Comparison of ENCODE assay signal across 16 cellular contexts in the genomic region with DNA sequence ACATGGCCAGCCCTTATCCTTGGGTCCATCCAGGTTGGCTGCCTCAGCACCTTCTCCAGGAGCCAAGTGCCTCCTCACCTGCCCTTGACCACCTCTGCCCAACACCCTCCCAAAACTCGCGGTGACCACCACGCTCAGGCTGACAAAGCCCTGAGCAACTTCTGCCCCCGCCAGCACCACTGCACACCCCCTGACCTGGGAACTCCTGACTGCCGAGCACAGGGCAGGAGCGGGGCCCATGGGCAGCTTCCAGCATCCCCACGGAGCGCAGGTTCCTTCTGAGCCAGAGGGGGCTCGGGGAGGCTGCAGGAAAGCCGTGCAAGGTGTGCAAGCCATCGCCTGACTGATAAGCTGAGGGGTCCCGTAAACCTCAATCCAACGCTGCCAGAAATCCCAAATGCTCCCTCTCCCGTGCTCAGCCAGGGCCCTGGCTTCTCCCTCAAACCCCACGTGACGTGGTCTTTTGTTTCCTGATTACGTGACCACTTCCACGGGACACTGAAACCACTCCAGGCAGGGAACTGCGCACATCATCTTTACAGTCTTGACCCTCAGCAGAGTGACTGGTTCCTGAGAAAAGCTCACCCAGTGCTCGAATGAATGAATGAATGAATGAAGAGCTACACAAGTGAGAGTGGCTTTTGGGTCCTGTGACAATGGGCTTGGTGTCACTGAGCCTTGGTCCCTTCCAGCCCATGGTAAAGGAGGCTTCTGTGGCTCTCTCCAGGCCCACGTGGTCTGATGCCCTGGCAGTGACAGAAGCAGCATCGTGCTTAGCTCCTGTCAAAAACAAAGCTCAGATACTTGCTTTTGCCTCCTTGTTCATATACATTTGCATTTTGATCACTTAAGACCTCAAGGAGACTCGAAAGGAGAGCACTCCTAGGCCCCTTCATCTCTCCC.
DNase-seq lines count a peak whose midpoint lies in the region; ATAC-seq, FAIRE-seq and TF ChIP-seq lines count a peak whose summit lies in the region.
"Had no signal": no experiment of that assay in that cellular context is flagged by ENCODE, and none has a peak within 500 bp of the region (broad histone marks: within the 10 kb centered on the region; RNA-seq: fewer than 3 reads in every experiment).

No MANE protein-coding gene starts in this region.

- peak overlapping the region; percentile 71 for H3K27ac Mint-ChIP-seq in WTC11
- H3K27ac Mint-ChIP-seq: CD14-positive monocyte had no signal

- TF ChIP-seq CTCF in WTC11 (IDR thresholded peaks at IDR 0.05) (no peak), kidney (IDR thresholded peaks at IDR 0.05; ENCODE audit: borderline replicate concordance, extremely low read depth, insufficient read depth) (no peak)

- H3K9me3 Mint-ChIP-seq in WTC11 = peaks cover 3% of the 10 kb centered on the region; the same call in 1 of the 2 replicates

- peaks cover 70% of the 10 kb centered on the region for H3K4me1 Mint-ChIP-seq in WTC11
- H3K4me1 Mint-ChIP-seq: CD14-positive monocyte had no signal

- H3K4me1 ChIP-seq in kidney (ENCODE audit: control insufficient read depth in 1 of 2, insufficient read depth in 1 of 2, low read depth in 1 of 2, low read length in 2 of 2) = peaks cover 0 to 11% of the 10 kb centered on the region in 2 donors

- ATAC-seq in WTC11 = no peak
- ATAC-seq in GM19395 (IDR thresholded peaks at IDR 0.05; ENCODE audit: unreplicated experiment) = no peak
- no peak for ATAC-seq in GM19452 (IDR thresholded peaks at IDR 0.05; ENCODE audit: unreplicated experiment)

- intact Hi-C loops in kidney (cut with DNase I) = no loop called here
- intact Hi-C loops in posterior vena cava (cut with DNase I) = no loop called here

- H3K27ac ChIP-seq in kidney (ENCODE audit: low read depth in 2 of 2, low read length in 2 of 2) = no peak overlapping the region
- H3K27ac ChIP-seq: PC-9 had no signal

- peaks cover 5% of the 10 kb centered on the region; the same call in 1 of the 2 replicates for H3K27me3 Mint-ChIP-seq in WTC11 (ENCODE audit: low read depth)

- CTCF ChIA-PET in WTC11 (lab: Charles Lee) = interaction anchor here (0.7 to 1.7 kb wide), 8 partner anchors 9 to 224 kb away, joined by 3 to 10 read pairs (median 3); no protein-coding TSS in a partner anchor

- H3K4me3 ChIP-seq in H7 (ENCODE audit: insufficient read depth, low read depth, low read length) (no peak overlapping the region; the same call in 1 of the 2 replicates), kidney (ENCODE audit: low read length in 2 of 2) (no peak overlapping the region)
- H3K4me3 ChIP-seq: PC-9 had no signal

- DNase-seq in H7 (peak; percentile 63), WTC11 (ENCODE audit: low spot score) (no peak), kidney (peak; percentile 56), posterior vena cava (ENCODE audit: low spot score) (peak; percentile 77), NCI-H2081 treated with DMSO at 0.1 percent for 48 hours (lab: John Stamatoyannopoulos, UW) (no peak), NCI-H345 (lab: John Stamatoyannopoulos, UW) (no peak)
- DNase-seq: COR-L47, EL, HCEC 1CT, NCI-H187 treated with DMSO at 0.1 percent for 48 hours, NCI-H510A, NCI-H82, PC-9 had no signal

- H3K36me3 Mint-ChIP-seq in WTC11 = no peaks in the 10 kb centered on the region
- H3K36me3 Mint-ChIP-seq: CD14-positive monocyte had no signal

- H3K9ac ChIP-seq in kidney (ENCODE audit: low read length in 2 of 2) = no peak overlapping the region

- no peaks in the 10 kb centered on the region for H3K27me3 ChIP-seq in H7 (ENCODE audit: control insufficient read depth, insufficient read depth, low read length)

- POLR2A ChIA-PET in WTC11 (lab: Charles Lee) = interaction anchor here (0.7 kb wide), 1 partner anchor 25 kb away, joined by 3 read pairs; no protein-coding TSS in a partner anchor

- H3K36me3 ChIP-seq in H7 (replicated peaks; ENCODE audit: control insufficient read depth, insufficient read depth, low read length) (no peaks in the 10 kb centered on the region), kidney (ENCODE audit: control insufficient read depth in 1 of 2, insufficient read depth in 2 of 2, low read length in 2 of 2) (no peaks in the 10 kb centered on the region)

- no peak for FAIRE-seq in kidney (lab: Jason Lieb, UNC)

- H3K9me3 ChIP-seq in kidney (ENCODE audit: control insufficient read depth in 1 of 2, low read length in 2 of 2) = no peaks in the 10 kb centered on the region

- peak overlapping the region; percentile 42 for H3K4me3 Mint-ChIP-seq in WTC11
- H3K4me3 Mint-ChIP-seq: CD14-positive monocyte had no signal

TF ChIP-seq in WTC11, 78 proteins besides CTCF, POLR2A, EP300 and RAD21:
- no peak for TF ChIP-seq RELA (CRISPR knock-in tag; IDR thresholded peaks at IDR 0.05; ENCODE audit: borderline replicate concordance)
- no peak for TF ChIP-seq E2F1 (CRISPR knock-in tag; IDR thresholded peaks at IDR 0.05)
- TF ChIP-seq JUN (CRISPR knock-in tag; IDR thresholded peaks at IDR 0.05) = no peak
- TF ChIP-seq ZNF317 (CRISPR knock-in tag; IDR thresholded peaks at IDR 0.05; ENCODE audit: borderline replicate concordance, low read depth) = no peak
- TF ChIP-seq, protein P1, sequence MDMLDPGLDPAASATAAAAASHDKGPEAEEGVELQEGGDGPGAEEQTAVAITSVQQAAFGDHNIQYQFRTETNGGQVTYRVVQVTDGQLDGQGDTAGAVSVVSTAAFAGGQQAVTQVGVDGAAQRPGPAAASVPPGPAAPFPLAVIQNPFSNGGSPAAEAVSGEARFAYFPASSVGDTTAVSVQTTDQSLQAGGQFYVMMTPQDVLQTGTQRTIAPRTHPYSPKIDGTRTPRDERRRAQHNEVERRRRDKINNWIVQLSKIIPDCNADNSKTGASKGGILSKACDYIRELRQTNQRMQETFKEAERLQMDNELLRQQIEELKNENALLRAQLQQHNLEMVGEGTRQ (CRISPR knock-in tag; IDR thresholded peaks at IDR 0.05) = peak; percentile 59

Comparison
In these comparisons a context has a peak if more than half of its experiments do, and no peak if none do; other contexts are left out.
1. DNase-seq: peak in H7 (single experiment), kidney (single experiment) and posterior vena cava (single experiment); none in WTC11 (single experiment), NCI-H2081 treated with DMSO at 0.1 percent for 48 hours (single experiment) and NCI-H345 (single experiment).